In the genomic region with DNA sequence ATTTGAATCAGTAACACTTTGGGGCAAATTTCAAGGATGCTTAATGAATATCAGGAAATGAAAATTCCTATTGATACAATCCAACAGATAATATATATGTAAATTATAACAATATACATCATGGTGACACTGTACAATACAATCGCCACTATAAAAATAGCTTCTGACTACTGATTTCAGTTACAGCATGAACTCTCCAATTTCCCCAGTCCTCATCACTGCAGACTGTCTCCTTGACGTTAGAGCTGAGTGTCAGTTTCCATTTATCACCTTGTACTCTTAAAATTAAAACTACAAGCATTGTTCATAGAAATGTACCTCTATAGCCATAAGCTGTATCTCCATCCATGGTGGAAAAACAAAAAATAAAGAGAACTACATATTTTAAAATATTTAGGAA, we compare ENCODE assay signal across 33 cellular contexts. TPM values are rescaled to one million over a fixed set of nuclear protein-coding genes. Genes with fewer than 3 reads are reported as not detected.
"Had no signal": no experiment of that assay in that cellular context is flagged by ENCODE, and none has a peak within 500 bp of the region (broad histone marks: within the 10 kb centered on the region; RNA-seq: fewer than 3 reads in every experiment).

No MANE protein-coding gene starts in this region.

- H3K27me3 Mint-ChIP-seq: activated CD8-positive, alpha-beta memory T cell treated with anti-CD3 and anti-CD28 coated beads, Interleukin-2, amount 10 ng/mL, durations not matched to agents 7 days and 5 days; central memory CD8-positive, alpha-beta T cell had no signal

- ATAC-seq: activated CD4-positive, alpha-beta T cell treated with anti-CD3 and anti-CD28 coated beads for 36 hours; activated CD8-positive, alpha-beta memory T cell treated with anti-CD3 and anti-CD28 coated beads, Interleukin-2, amount 10 ng/mL, durations not matched to agents 7 days and 5 days; activated CD8-positive, alpha-beta T cell treated with anti-CD3 and anti-CD28 coated beads, Interleukin-2, amount 10 ng/mL, durations not matched to agents 7 days and 5 days; activated naive CD8-positive, alpha-beta T cell treated with anti-CD3 and anti-CD28 coated beads, Interleukin-2, amount 50 U/mL, for 24 hours; body of pancreas; effector memory CD8-positive, alpha-beta T cell; foreskin keratinocyte; gastrocnemius medialis had no signal

- H3K27ac ChIP-seq: adrenal gland, body of pancreas, cardiac muscle cell, coronary artery, esophagus muscularis mucosa, foreskin keratinocyte, gastrocnemius medialis had no signal

- H3K27ac Mint-ChIP-seq: activated CD4-positive, alpha-beta memory T cell treated with anti-CD3 and anti-CD28 coated beads for 36 hours; activated CD4-positive, alpha-beta T cell treated with anti-CD3 and anti-CD28 coated beads for 36 hours; activated CD4-positive, alpha-beta T cell treated with anti-CD3 and anti-CD28 coated beads, Interleukin-2, amount 10 ng/mL, durations not matched to agents 24 days and 14 days; activated CD8-positive, alpha-beta memory T cell treated with anti-CD3 and anti-CD28 coated beads, Interleukin-2, amount 10 ng/mL, durations not matched to agents 7 days and 5 days; activated CD8-positive, alpha-beta T cell treated with anti-CD3 and anti-CD28 coated beads, Interleukin-2, amount 10 ng/mL, durations not matched to agents 7 days and 5 days; activated naive CD4-positive, alpha-beta T cell treated with anti-CD3 and anti-CD28 coated beads for 36 hours; activated naive CD4-positive, alpha-beta T cell treated with anti-CD3 and anti-CD28 coated beads, Interleukin-2, amount 50 U/mL, for 24 hours; activated naive CD8-positive, alpha-beta T cell treated with anti-CD3 and anti-CD28 coated beads for 36 hours; activated naive CD8-positive, alpha-beta T cell treated with anti-CD3 and anti-CD28 coated beads, Interleukin-2, amount 50 U/mL, for 24 hours; activated T-helper 1 cell treated with anti-CD3 and anti-CD28 coated beads, Interleukin-12 subunit alpha, Interleukin-12 subunit beta, Interleukin-2, Interleukin-4 antibody, amounts not matched to agents 30 ng/mL and 10 ng/mL and 1 ng/mL, durations not matched to agents 14 hours and 24 hours and 36 hours; activated T-helper 2 cell treated with anti-CD3 and anti-CD28 coated beads, Interferon-gamma antibody, Interleukin-2, Interleukin-4, amounts not matched to agents 10 μg/mL and 5 μg/mL and 100 μg/mL, durations not matched to agents 14 hours and 24 hours and 36 hours; dendritic cell treated with granulocyte-macrophage colony-stimulating factor and Interleukin-4, amounts not matched to agents 40 ng/mL and 50 ng/mL, for 4 days; effector memory CD8-positive, alpha-beta T cell had no signal

- H3K9me3 Mint-ChIP-seq: activated CD4-positive, alpha-beta memory T cell treated with anti-CD3 and anti-CD28 coated beads for 36 hours; activated CD4-positive, alpha-beta T cell treated with anti-CD3 and anti-CD28 coated beads, Interleukin-2, amount 10 ng/mL, durations not matched to agents 24 days and 14 days; activated naive CD4-positive, alpha-beta T cell treated with anti-CD3 and anti-CD28 coated beads for 36 hours; activated naive CD4-positive, alpha-beta T cell treated with anti-CD3 and anti-CD28 coated beads, Interleukin-2, amount 50 U/mL, for 24 hours; activated naive CD8-positive, alpha-beta T cell treated with anti-CD3 and anti-CD28 coated beads for 36 hours; activated naive CD8-positive, alpha-beta T cell treated with anti-CD3 and anti-CD28 coated beads, Interleukin-2, amount 50 U/mL, for 24 hours; activated T-helper 1 cell treated with anti-CD3 and anti-CD28 coated beads, Interleukin-12 subunit alpha, Interleukin-12 subunit beta, Interleukin-2, Interleukin-4 antibody, amounts not matched to agents 30 ng/mL and 10 ng/mL and 1 ng/mL, durations not matched to agents 14 hours and 24 hours and 36 hours; activated T-helper 2 cell treated with anti-CD3 and anti-CD28 coated beads, Interferon-gamma antibody, Interleukin-2, Interleukin-4, amounts not matched to agents 10 μg/mL and 5 μg/mL and 100 μg/mL, durations not matched to agents 14 hours and 24 hours and 36 hours; dendritic cell treated with granulocyte-macrophage colony-stimulating factor and Interleukin-4, amounts not matched to agents 40 ng/mL and 50 ng/mL, for 4 days had no signal

- H3K4me3 ChIP-seq: adrenal gland, body of pancreas, cardiac muscle cell, coronary artery, esophagus muscularis mucosa, gastrocnemius medialis had no signal

- H3K4me1 Mint-ChIP-seq: activated CD4-positive, alpha-beta T cell treated with anti-CD3 and anti-CD28 coated beads for 36 hours; activated CD4-positive, alpha-beta T cell treated with anti-CD3 and anti-CD28 coated beads, Interleukin-2, amount 10 ng/mL, durations not matched to agents 24 days and 14 days; activated CD8-positive, alpha-beta memory T cell treated with anti-CD3 and anti-CD28 coated beads, Interleukin-2, amount 10 ng/mL, durations not matched to agents 7 days and 5 days; activated naive CD4-positive, alpha-beta T cell treated with anti-CD3 and anti-CD28 coated beads, Interleukin-2, amount 50 U/mL, for 24 hours; activated naive CD8-positive, alpha-beta T cell treated with anti-CD3 and anti-CD28 coated beads for 36 hours; central memory CD8-positive, alpha-beta T cell had no signal

- H3K27me3 ChIP-seq: adrenal gland, body of pancreas, cardiac muscle cell, esophagus muscularis mucosa, foreskin keratinocyte, gastrocnemius medialis had no signal

- H3K36me3 ChIP-seq: adrenal gland, cardiac muscle cell, esophagus muscularis mucosa, gastrocnemius medialis had no signal

- H3K9me3 ChIP-seq: adrenal gland, body of pancreas, esophagus muscularis mucosa, gastrocnemius medialis had no signal

- DNase-seq: activated CD4-positive, alpha-beta memory T cell treated with anti-CD3 and anti-CD28 coated beads for 36 hours; activated CD4-positive, alpha-beta T cell treated with anti-CD3 and anti-CD28 coated beads for 36 hours; activated CD4-positive, alpha-beta T cell treated with anti-CD3 and anti-CD28 coated beads, Interleukin-2, amount 10 ng/mL, durations not matched to agents 24 days and 14 days; activated CD4-positive, CD25-positive, alpha-beta regulatory T cell; activated CD4-positive, CD25-positive, alpha-beta regulatory T cell treated with anti-CD3 and anti-CD28 coated beads, Interleukin-2, amount 50 U/mL, for 72 hours; activated CD8-positive, alpha-beta memory T cell treated with anti-CD3 and anti-CD28 coated beads, Interleukin-2, amount 10 ng/mL, durations not matched to agents 7 days and 5 days; activated CD8-positive, alpha-beta memory T cell treated with anti-CD3 and anti-CD28 coated beads, Interleukin-2, amount 50 U/mL, for 4 hours; activated CD8-positive, alpha-beta T cell treated with anti-CD3 and anti-CD28 coated beads, Interleukin-2, amount 10 ng/mL, durations not matched to agents 7 days and 5 days; activated effector memory CD4-positive, alpha-beta T cell treated with anti-CD3 and anti-CD28 coated beads, Interleukin-2, amount 50 U/mL, for 16 hours; activated naive CD4-positive, alpha-beta T cell treated with anti-CD3 and anti-CD28 coated beads for 36 hours; activated naive CD8-positive, alpha-beta T cell treated with anti-CD3 and anti-CD28 coated beads for 36 hours; activated naive CD8-positive, alpha-beta T cell treated with anti-CD3 and anti-CD28 coated beads, Interleukin-2, amount 50 U/mL, for 24 hours; activated T-cell treated with anti-CD3 and anti-CD28 coated beads, Interleukin-2, amount 50 U/mL, for 1 hour; activated T-cell treated with anti-CD3 and anti-CD28 coated beads, Interleukin-2, amount 50 U/mL, for 48 hours; adrenal gland; amygdala; aorta; body of pancreas; effector CD4-positive, alpha-beta T cell; effector memory CD8-positive, alpha-beta T cell; erythroblast; foreskin keratinocyte; gastrocnemius medialis; glutamatergic neuron; T-helper 2 cell had no signal

- H3K4me1 ChIP-seq: gastrocnemius medialis had no signal

- H3K4me3 Mint-ChIP-seq: activated CD4-positive, alpha-beta memory T cell treated with anti-CD3 and anti-CD28 coated beads for 36 hours; activated CD4-positive, alpha-beta T cell treated with anti-CD3 and anti-CD28 coated beads for 36 hours; activated CD4-positive, alpha-beta T cell treated with anti-CD3 and anti-CD28 coated beads, Interleukin-2, amount 10 ng/mL, durations not matched to agents 24 days and 14 days; activated CD8-positive, alpha-beta memory T cell treated with anti-CD3 and anti-CD28 coated beads, Interleukin-2, amount 10 ng/mL, durations not matched to agents 7 days and 5 days; activated CD8-positive, alpha-beta T cell treated with anti-CD3 and anti-CD28 coated beads, Interleukin-2, amount 10 ng/mL, durations not matched to agents 7 days and 5 days; activated naive CD4-positive, alpha-beta T cell treated with anti-CD3 and anti-CD28 coated beads for 36 hours; activated naive CD4-positive, alpha-beta T cell treated with anti-CD3 and anti-CD28 coated beads, Interleukin-2, amount 50 U/mL, for 24 hours; activated naive CD8-positive, alpha-beta T cell treated with anti-CD3 and anti-CD28 coated beads for 36 hours; activated naive CD8-positive, alpha-beta T cell treated with anti-CD3 and anti-CD28 coated beads, Interleukin-2, amount 50 U/mL, for 24 hours; activated T-helper 1 cell treated with anti-CD3 and anti-CD28 coated beads, Interleukin-12 subunit alpha, Interleukin-12 subunit beta, Interleukin-2, Interleukin-4 antibody, amounts not matched to agents 30 ng/mL and 10 ng/mL and 1 ng/mL, durations not matched to agents 14 hours and 24 hours and 36 hours; central memory CD8-positive, alpha-beta T cell; dendritic cell treated with granulocyte-macrophage colony-stimulating factor and Interleukin-4, amounts not matched to agents 40 ng/mL and 50 ng/mL, for 4 days; effector memory CD8-positive, alpha-beta T cell had no signal

- H3K36me3 Mint-ChIP-seq: activated CD4-positive, alpha-beta memory T cell treated with anti-CD3 and anti-CD28 coated beads for 36 hours; activated CD8-positive, alpha-beta memory T cell treated with anti-CD3 and anti-CD28 coated beads, Interleukin-2, amount 10 ng/mL, durations not matched to agents 7 days and 5 days; activated naive CD4-positive, alpha-beta T cell treated with anti-CD3 and anti-CD28 coated beads, Interleukin-2, amount 50 U/mL, for 24 hours; activated naive CD8-positive, alpha-beta T cell treated with anti-CD3 and anti-CD28 coated beads for 36 hours had no signal

RNA-seq across cellular contexts. Expression of a gene that starts 23.4 kb away (rescaled TPM):
- total RNA-seq: activated CD4-positive, alpha-beta T cell treated with anti-CD3 and anti-CD28 coated beads, Interleukin-2, amount 10 ng/mL, durations not matched to agents 24 days and 14 days; activated CD8-positive, alpha-beta T cell treated with anti-CD3 and anti-CD28 coated beads, Interleukin-2, amount 10 ng/mL, durations not matched to agents 7 days and 5 days; activated T-helper 1 cell treated with anti-CD3 and anti-CD28 coated beads, Interleukin-12 subunit alpha, Interleukin-12 subunit beta, Interleukin-2, Interleukin-4 antibody, amounts not matched to agents 30 ng/mL and 10 ng/mL and 1 ng/mL, durations not matched to agents 14 hours and 24 hours and 36 hours had no signal
